In genomic region chr15:60972866-60973265, GRCh38 we compare ENCODE assay signal across 15 cellular contexts.
DNase-seq lines count a peak whose midpoint lies in the region; ATAC-seq and TF ChIP-seq lines count a peak whose summit lies in the region.
"Had no signal": no experiment of that assay in that cellular context is flagged by ENCODE, and none has a peak within 500 bp of the region (broad histone marks: within the 10 kb centered on the region; RNA-seq: fewer than 3 reads in every experiment).

No MANE protein-coding gene starts in this region.

- H3K27me3 ChIP-seq in GM23248 (replicated peaks; ENCODE audit: insufficient read depth): no peaks in the 10 kb centered on the region
- no peaks in the 10 kb centered on the region for H3K27me3 ChIP-seq in fibroblast of lung (ENCODE audit: control insufficient read depth, insufficient read depth, low read length)
- no peaks in the 10 kb centered on the region for H3K27me3 ChIP-seq in thyroid gland
- H3K27me3 ChIP-seq: suprapubic skin had no signal

- WGBS in GM23248 (ENCODE audit: low coverage in 1 of 2, low lambda C conversion rate in 2 of 2, missing lambda C conversion rate in 2 of 2), 2 experiments: 0 to 7% methylated on average over 4 of the region's 4 CpGs
- WGBS in thyroid gland, 2 donors: 81 to 88% methylated on average over 4 of the region's 4 CpGs

- peak overlapping the region; percentile 39 for H3K4me3 ChIP-seq in GM23248
- no peak overlapping the region for H3K4me3 ChIP-seq in fibroblast of lung (replicated peaks in 1 of 4; ENCODE audit: control extremely low read depth in 1 of 4, insufficient read depth in 1 of 4, low read depth in 3 of 4, low read length in 4 of 4)
- no peak overlapping the region for H3K4me3 ChIP-seq in thyroid gland (replicated peaks in 1 of 3)
- H3K4me3 ChIP-seq: suprapubic skin had no signal

- DNase-seq in GM23248 (peak; percentile 89), fibroblast of lung (ENCODE audit: low read depth in 2 of 2) (peak; percentile 70 to 82), renal cortical epithelial cell (ENCODE audit: low read depth) (peak; percentile 60), NCI-H2171 treated with DMSO at 0.1 percent for 48 hours (lab: John Stamatoyannopoulos, UW) (no peak), thyroid gland (no peak), medulla oblongata (ENCODE audit: extremely low spot score) (no peak)
- DNase-seq: activated CD8-positive, alpha-beta T cell treated with anti-CD3 and anti-CD28 coated beads, Interleukin-2, amount 10 ng/mL, durations not matched to agents 7 days and 5 days; Calu3; hypothalamus; NCI-H2081 treated with DMSO at 0.1 percent for 48 hours; T-helper 17 cell had no signal

- no peak for TF ChIP-seq POLR2A in thyroid gland (IDR thresholded peaks at IDR 0.05)

- H4K20me1 ChIP-seq in GM23248 (ENCODE audit: insufficient read depth): no peaks in the 10 kb centered on the region
- H4K20me1 ChIP-seq in fibroblast of lung (ENCODE audit: control insufficient read depth, extremely low read depth, insufficient read depth, low read length): no peaks in the 10 kb centered on the region

- ATAC-seq in SK-N-SH treated with all-trans-retinoic acid at 6 μM for 48 hours: peak; percentile 5; the same call in 1 of the 3 replicates
- ATAC-seq in HG02938 (IDR thresholded peaks at IDR 0.05; ENCODE audit: unreplicated experiment): no peak
- ATAC-seq: activated CD8-positive, alpha-beta T cell treated with anti-CD3 and anti-CD28 coated beads, Interleukin-2, amount 10 ng/mL, durations not matched to agents 7 days and 5 days; HepG2; T-helper 17 cell had no signal

- intact Hi-C loops in thyroid gland (cut with DNase I): no loop called here

- peak overlapping the region; percentile 41 for H2AFZ ChIP-seq in GM23248
- peak overlapping the region; percentile 29 for H2AFZ ChIP-seq in fibroblast of lung (ENCODE audit: low read length)

- H3K4me1 ChIP-seq in GM23248 (ENCODE audit: insufficient read depth) (peaks cover 52% of the 10 kb centered on the region), fibroblast of lung (ENCODE audit: control insufficient read depth, extremely low read depth, insufficient read depth, low read length) (peaks cover 41% of the 10 kb centered on the region), thyroid gland (no peaks in the 10 kb centered on the region)

- H3K27ac ChIP-seq in GM23248 (peak overlapping the region; percentile 99), fibroblast of lung (ENCODE audit: insufficient read depth, low read length) (peak overlapping the region; percentile 89), thyroid gland (no peak overlapping the region)
- H3K27ac ChIP-seq: suprapubic skin had no signal

- no peaks in the 10 kb centered on the region for H3K36me3 ChIP-seq in GM23248 (ENCODE audit: low read depth)
- H3K36me3 ChIP-seq in fibroblast of lung (ENCODE audit: control insufficient read depth, insufficient read depth, low read length): no peaks in the 10 kb centered on the region
- H3K36me3 ChIP-seq in thyroid gland: no peaks in the 10 kb centered on the region
- H3K36me3 ChIP-seq: suprapubic skin had no signal

- H3K79me2 ChIP-seq in GM23248 (ENCODE audit: insufficient read depth) (no peaks in the 10 kb centered on the region), fibroblast of lung (ENCODE audit: control insufficient read depth, insufficient read depth, low read length) (no peaks in the 10 kb centered on the region)

- H3K9me2 ChIP-seq in GM23248 (ENCODE audit: insufficient read depth): no peaks in the 10 kb centered on the region

- in situ Hi-C loops in GM23248 (cut with MboI): no loop called here

- peak overlapping the region; percentile 74 for H3K4me2 ChIP-seq in GM23248 (ENCODE audit: unreplicated experiment)
- peak overlapping the region; percentile 72 for H3K4me2 ChIP-seq in fibroblast of lung (ENCODE audit: extremely low read depth, insufficient read depth, low read length)

- H3K9me3 ChIP-seq in GM23248 (ENCODE audit: low read depth) (no peaks in the 10 kb centered on the region), fibroblast of lung (ENCODE audit: control insufficient read depth, insufficient read depth, low read depth, low read length) (no peaks in the 10 kb centered on the region), thyroid gland (no peaks in the 10 kb centered on the region)
- H3K9me3 ChIP-seq: suprapubic skin had no signal

- no peak for TF ChIP-seq CTCF in fibroblast of lung (conservative IDR thresholded peaks at IDR 0.05 in 1 of 2, IDR thresholded peaks at IDR 0.05 in 1 of 2; ENCODE audit: low read depth in 1 of 2, low read length in 2 of 2)
- no peak for TF ChIP-seq CTCF in thyroid gland (IDR thresholded peaks at IDR 0.05)

- H3K9ac ChIP-seq in GM23248: peak overlapping the region; percentile 84
- H3K9ac ChIP-seq in fibroblast of lung (ENCODE audit: insufficient read depth, low read length): no peak overlapping the region

- peaks cover 46% of the 10 kb centered on the region for H3F3A ChIP-seq in GM23248 (ENCODE audit: insufficient read depth)

TF ChIP-seq in SK-N-SH treated with all-trans-retinoic acid at 6 μM for 48 hours, 23 proteins besides CTCF, POLR2A, EP300 and RAD21:
- TF ChIP-seq CSRNP3 (CRISPR knock-in tag; IDR thresholded peaks at IDR 0.05): no peak

Comparison
In these comparisons a context has a peak if more than half of its experiments do, and no peak if none do; other contexts are left out.
1. DNase-seq: peak in GM23248 (single experiment), fibroblast of lung (2 of 2) and renal cortical epithelial cell (single experiment); none in NCI-H2171 treated with DMSO at 0.1 percent for 48 hours (single experiment), thyroid gland (0 of 2) and medulla oblongata (single experiment).
2. H3K27ac ChIP-seq: peak in GM23248 (single experiment) and fibroblast of lung (single experiment); none in thyroid gland (0 of 3).